Comparison of ENCODE assay signal across 8 cellular contexts in the genomic region with DNA sequence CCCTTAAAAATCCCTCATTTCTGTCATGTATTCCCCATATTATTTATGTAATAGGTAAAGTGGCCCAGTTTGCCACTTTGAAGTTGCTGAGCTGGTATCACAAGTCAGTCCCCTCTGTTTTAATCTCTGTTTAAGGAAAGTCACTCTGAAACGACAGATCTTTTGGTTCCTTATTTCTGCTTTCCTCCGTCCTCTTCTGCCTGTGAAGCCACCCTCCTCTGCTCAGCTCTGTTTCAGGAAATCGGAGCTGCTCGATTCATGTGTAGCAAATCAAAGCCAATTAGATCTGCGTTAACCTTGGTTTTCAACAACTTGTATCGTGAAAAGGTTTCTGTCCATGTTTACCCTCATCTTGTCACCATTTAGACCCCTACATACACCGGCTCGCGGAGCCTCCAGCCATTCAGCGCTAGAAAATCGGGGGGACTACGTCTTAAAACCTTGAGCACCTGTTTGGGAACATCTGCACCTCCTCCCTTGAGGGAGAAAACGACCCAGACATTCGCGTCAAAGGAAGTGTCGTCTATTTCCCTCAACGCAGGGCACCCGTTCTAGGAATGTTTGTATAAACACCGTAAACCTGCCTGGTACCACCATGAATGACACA. TPM values are rescaled to one million over a fixed set of nuclear protein-coding genes. Genes with fewer than 3 reads are reported as not detected.
DNase-seq lines count a peak whose midpoint lies in the region; ATAC-seq and TF ChIP-seq lines count a peak whose summit lies in the region.

No MANE protein-coding gene starts in this region.

- H3K4me1 Mint-ChIP-seq in brain = peaks cover 46% of the 10 kb centered on the region

- peak overlapping the region; percentile 89 to 98 (median 94) for H3K4me3 Mint-ChIP-seq in brain

- peaks cover 12% of the 10 kb centered on the region for H3K27me3 Mint-ChIP-seq in brain

- DNase-seq in NCI-H526 (lab: John Stamatoyannopoulos, UW) (peak; percentile 79 to 83), superior temporal gyrus (ENCODE audit: extremely low spot score) (peak; percentile 68), AG08396 (ENCODE audit: low spot score) (no peak)

- H3K27me3 ChIP-seq in layer of hippocampus (ENCODE audit: control insufficient read depth, insufficient read depth, low read length) = no peaks in the 10 kb centered on the region

- peaks cover 22% of the 10 kb centered on the region for H3K36me3 Mint-ChIP-seq in brain

- H3K27ac ChIP-seq in 22Rv1 (peak overlapping the region; percentile 75), layer of hippocampus (ENCODE audit: low read depth, low read length) (peak overlapping the region; percentile 88)

- TF ChIP-seq CTCF in 22Rv1 (IDR thresholded peaks at IDR 0.05) (no peak), brain (conservative IDR thresholded peaks at IDR 0.05) (no peak)

- H3K27ac Mint-ChIP-seq in brain = peak overlapping the region; percentile 92 to 99 (median 95)

- no peaks in the 10 kb centered on the region for H3K9me3 Mint-ChIP-seq in brain

- peak; percentile 32 for ATAC-seq in GM18502 (IDR thresholded peaks at IDR 0.05; ENCODE audit: poor library complexity, unreplicated experiment)
- ATAC-seq in HG02943 (IDR thresholded peaks at IDR 0.05; ENCODE audit: low read depth, unreplicated experiment) = peak; percentile 19

RNA-seq across cellular contexts. Expression of a gene that starts 0.6 kb away (rescaled TPM):
- 23.2 TPM for polyA plus RNA-seq in brain (ENCODE audit: insufficient read depth, low read depth, low replicate concordance)
